Comparison of ENCODE assay signal across 17 cellular contexts in genomic region chr2:227185616-227186015, GRCh38. TPM values are rescaled to one million over a fixed set of nuclear protein-coding genes. Genes with fewer than 3 reads are reported as not detected.
A peak's percentile ranks its signal among the peaks of the same experiment; 100 is the strongest.
DNase-seq lines count a peak whose midpoint lies in the region; ATAC-seq and TF ChIP-seq lines count a peak whose summit lies in the region.
"Had no signal": no experiment of that assay in that cellular context is flagged by ENCODE, and none has a peak within 500 bp of the region (broad histone marks: within the 10 kb centered on the region; RNA-seq: fewer than 3 reads in every experiment).

No MANE protein-coding gene starts in this region.

- POLR2A ChIA-PET in WTC11 (lab: Charles Lee): interaction anchor here (0.7 kb wide), 1 partner anchor 454 kb away, joined by 3 read pairs; no protein-coding TSS in a partner anchor

- H3K36me3 Mint-ChIP-seq in WTC11: peaks cover 9% of the 10 kb centered on the region; the same call in 1 of the 2 replicates
- H3K36me3 Mint-ChIP-seq: CD8-positive, alpha-beta T cell had no signal

- TF ChIP-seq CTCF in WTC11 (IDR thresholded peaks at IDR 0.05) (no peak), psoas muscle (IDR thresholded peaks at IDR 0.05) (no peak), thyroid gland (IDR thresholded peaks at IDR 0.05) (no peak)

- H3K27me3 Mint-ChIP-seq in WTC11 (ENCODE audit: low read depth): no peaks in the 10 kb centered on the region

- no peaks in the 10 kb centered on the region for H3K9me3 ChIP-seq in BLaER1 treated with 17β-estradiol and CSF1 and Interleukin-3, amounts not matched to agents 10 nM and 100 nM (replicated peaks in 1 of 11)
- H3K9me3 ChIP-seq in psoas muscle (no peaks in the 10 kb centered on the region), thyroid gland (no peaks in the 10 kb centered on the region)

- no peak overlapping the region for H3K27ac ChIP-seq in BLaER1 treated with 17β-estradiol and CSF1 and Interleukin-3, amounts not matched to agents 10 nM and 100 nM
- H3K27ac ChIP-seq in psoas muscle: peak overlapping the region; percentile 92
- peak overlapping the region; percentile 71 to 75 (median 74) for H3K27ac ChIP-seq in thyroid gland
- H3K27ac ChIP-seq: 22Rv1, A549, BLaER1 had no signal

- H3K4me3 ChIP-seq in BLaER1 treated with 17β-estradiol and CSF1 and Interleukin-3, amounts not matched to agents 10 nM and 100 nM: no peak overlapping the region
- H3K4me3 ChIP-seq in psoas muscle (no peak overlapping the region), thyroid gland (replicated peaks in 1 of 3) (no peak overlapping the region)
- H3K4me3 ChIP-seq: A549, BLaER1 had no signal

- H3K4me2 ChIP-seq in BLaER1 treated with 17β-estradiol and CSF1 and Interleukin-3, amounts not matched to agents 10 nM and 100 nM: peak overlapping the region in 7 of 11 experiments; percentile 9 to 89 (median 66); a peak in 9 of 22 replicates
- H3K4me2 ChIP-seq: A549 had no signal

- H3K4me1 Mint-ChIP-seq in WTC11: peaks cover 44% of the 10 kb centered on the region

- CTCF ChIA-PET in WTC11 (lab: Charles Lee): interaction anchor here (0.8 to 1.8 kb wide), 3 partner anchors 9 to 53 kb away, joined by 3 to 7 read pairs (median 4); no protein-coding TSS in a partner anchor

- H3K4me1 ChIP-seq in BLaER1 treated with 17β-estradiol and CSF1 and Interleukin-3, amounts not matched to agents 10 nM and 100 nM: peaks cover 30 to 50% (median 38%) of the 10 kb centered on the region in 10 experiments
- H3K4me1 ChIP-seq in psoas muscle: peaks cover 47% of the 10 kb centered on the region
- peaks cover 37 to 50% of the 10 kb centered on the region in 2 donors for H3K4me1 ChIP-seq in thyroid gland

- no peak overlapping the region for H3K4me3 Mint-ChIP-seq in WTC11
- H3K4me3 Mint-ChIP-seq: CD8-positive, alpha-beta T cell; H9 had no signal

- intact Hi-C loops in psoas muscle (cut with DNase I): loop anchor here (2.0 to 5.0 kb wide), 2 partner anchors 19 to 42 kb away; no protein-coding TSS in a partner anchor
- intact Hi-C loops in thyroid gland (cut with DNase I): no loop called here

- no peaks in the 10 kb centered on the region for H3K36me3 ChIP-seq in BLaER1 treated with 17β-estradiol and CSF1 and Interleukin-3, amounts not matched to agents 10 nM and 100 nM
- H3K36me3 ChIP-seq in psoas muscle (ENCODE audit: insufficient read depth in 1 of 2, low read depth in 1 of 2) (no peaks in the 10 kb centered on the region), thyroid gland (no peaks in the 10 kb centered on the region)
- H3K36me3 ChIP-seq: BLaER1 had no signal

- peaks cover 16% of the 10 kb centered on the region for H3K9me3 Mint-ChIP-seq in WTC11
- H3K9me3 Mint-ChIP-seq: CD8-positive, alpha-beta T cell; H9 had no signal

- no peak for DNase-seq in WTC11 (ENCODE audit: low spot score)
- DNase-seq in psoas muscle: no peak
- DNase-seq in thyroid gland: no peak
- no peak for DNase-seq in medulla oblongata (ENCODE audit: extremely low spot score)
- DNase-seq in NCI-H2196 (lab: John Stamatoyannopoulos, UW; ENCODE audit: unreplicated experiment): no peak
- DNase-seq: Calu3; CD8-positive, alpha-beta T cell; DMS79 treated with DMSO at 0.1 percent for 48 hours; GF-D8; GOT3; H9; IMR-90 had no signal

- 70 to 88% (median 86%) methylated on average over 1 of the region's 1 CpG for WGBS in psoas muscle, 3 donors
- WGBS in thyroid gland, 2 donors: 80 to 95% methylated on average over 1 of the region's 1 CpG

- H3K27me3 ChIP-seq in BLaER1 treated with 17β-estradiol and CSF1 and Interleukin-3, amounts not matched to agents 10 nM and 100 nM: no peaks in the 10 kb centered on the region
- H3K27me3 ChIP-seq in psoas muscle (ENCODE audit: insufficient read depth in 3 of 3, low read length in 2 of 3) (no peaks in the 10 kb centered on the region), thyroid gland (no peaks in the 10 kb centered on the region)
- H3K27me3 ChIP-seq: BLaER1 had no signal

- no peak overlapping the region for H3K27ac Mint-ChIP-seq in WTC11
- H3K27ac Mint-ChIP-seq: CD8-positive, alpha-beta T cell had no signal

- no peak for TF ChIP-seq POLR2A in thyroid gland (IDR thresholded peaks at IDR 0.05)

- ATAC-seq in WTC11 (peak; percentile 62), psoas muscle (no peak), esophagus mucosa (no peak)
- ATAC-seq: A549; CD8-positive, alpha-beta T cell had no signal

- H4K20me1 ChIP-seq in BLaER1 treated with 17β-estradiol and CSF1 and Interleukin-3, amounts not matched to agents 10 nM and 100 nM: no peaks in the 10 kb centered on the region
- H4K20me1 ChIP-seq: BLaER1 had no signal

- H3K9ac ChIP-seq in BLaER1 treated with 17β-estradiol and CSF1 and Interleukin-3, amounts not matched to agents 10 nM and 100 nM: no peak overlapping the region
- H3K9ac ChIP-seq: BLaER1 had no signal

TF ChIP-seq in WTC11, 78 proteins besides CTCF, POLR2A, EP300 and RAD21:
- no peak for TF ChIP-seq ZNF396 (CRISPR knock-in tag; IDR thresholded peaks at IDR 0.05; ENCODE audit: borderline replicate concordance)
- TF ChIP-seq NFATC4 (CRISPR knock-in tag; IDR thresholded peaks at IDR 0.05): no peak
- no peak for TF ChIP-seq ZNF219 (CRISPR knock-in tag; IDR thresholded peaks at IDR 0.05; ENCODE audit: borderline replicate concordance)

RNA-seq across cellular contexts. Expression of gene COL4A3, which starts 21.2 kb away (rescaled TPM):
- total RNA-seq in WTC11 (2021) (0.53 to 1.1 TPM (median 0.90 TPM) in 3 replicates), psoas muscle (10 to 100 TPM in 2 of 4 donors, 1 to 10 TPM in 2; 5.5 to 29.4 (median 14.9) TPM), thyroid gland (10 to 100 TPM; 59.7 to 86.5 (median 66.9) TPM), esophagus mucosa (0.76 TPM)
- polyA plus RNA-seq in psoas muscle: 1 to 10 TPM; 3.1 to 5.6 (median 3.8) TPM
- total RNA-seq: IMR-90 had no signal
- polyA plus RNA-seq: IMR-90 had no signal

RNA-seq across cellular contexts. Expression of gene COL4A4, which starts 21.6 kb away (rescaled TPM):
- total RNA-seq in WTC11 (2021) (1.9 to 3.1 TPM (median 1.9 TPM) in 3 replicates), psoas muscle (10 to 100 TPM in 2 of 4 donors, 1 to 10 TPM in 2; 4.6 to 16.0 (median 10.3) TPM), thyroid gland (10 to 100 TPM; 16.5 to 41.7 (median 34.2) TPM), esophagus mucosa (0.24 TPM)
- 1 to 10 TPM; 1.7 to 2.3 (median 2.0) TPM for polyA plus RNA-seq in psoas muscle
- total RNA-seq: CD8-positive, alpha-beta T cell; IMR-90 had no signal

Comparison
In these comparisons a context has a peak if more than half of its experiments do, and no peak if none do; other contexts are left out.
1. H3K27ac ChIP-seq: peak in psoas muscle (single experiment) and thyroid gland (3 of 3); none in BLaER1 treated with 17β-estradiol and CSF1 and Interleukin-3, amounts not matched to agents 10 nM and 100 nM (0 of 11).